ENCODE assay signal across 21 cellular contexts in genomic region chr1:85093644-85094043, GRCh38. TPM values are rescaled to one million over a fixed set of nuclear protein-coding genes. Genes with fewer than 3 reads are reported as not detected.
"Had no signal": no experiment of that assay in that cellular context is flagged by ENCODE, and none has a peak within 500 bp of the region (broad histone marks: within the 10 kb centered on the region; RNA-seq: fewer than 3 reads in every experiment).

No MANE protein-coding gene starts in this region.

- H3K36me3 ChIP-seq: esophagus squamous epithelium, pancreas, prostate gland, stomach, thyroid gland had no signal

- DNase-seq: activated CD4-positive, alpha-beta T cell treated with anti-CD3 and anti-CD28 coated beads for 36 hours; activated CD4-positive, alpha-beta T cell treated with anti-CD3 and anti-CD28 coated beads, Interleukin-2, amount 50 U/mL, for 4 hours; activated CD4-positive, CD25-positive, alpha-beta regulatory T cell; activated naive CD4-positive, alpha-beta T cell; activated T-cell treated with anti-CD3 and anti-CD28 coated beads for 4 hours; activated T-cell treated with anti-CD3 and anti-CD28 coated beads, Interleukin-2, amount 50 U/mL, for 72 hours; cortex of kidney; esophagus squamous epithelium; glutamatergic neuron; naive thymus-derived CD8-positive, alpha-beta T cell; nucleus accumbens; pancreas; retina; stimulated activated CD4-positive, alpha-beta T cell treated with anti-CD3 and anti-CD28 coated beads, Interleukin-4, amount 100 ng/mL, for 24 hours; stomach; thyroid gland had no signal

- FAIRE-seq: endothelial cell of umbilical vein, frontal cortex, islet of Langerhans, pancreas had no signal

- H3K27me3 ChIP-seq: esophagus squamous epithelium, pancreas, stomach, thyroid gland had no signal

- H3K4me3 ChIP-seq: esophagus squamous epithelium, pancreas, prostate gland, skin epidermis, stomach, thyroid gland had no signal

RNA-seq across cellular contexts. Expression of gene MCOLN3, which starts 45.3 kb away (rescaled TPM):
- total RNA-seq: endothelial cell of umbilical vein; frontal cortex; naive thymus-derived CD8-positive, alpha-beta T cell had no signal
